ENCODE assay signal across 9 cellular contexts in the genomic region with DNA sequence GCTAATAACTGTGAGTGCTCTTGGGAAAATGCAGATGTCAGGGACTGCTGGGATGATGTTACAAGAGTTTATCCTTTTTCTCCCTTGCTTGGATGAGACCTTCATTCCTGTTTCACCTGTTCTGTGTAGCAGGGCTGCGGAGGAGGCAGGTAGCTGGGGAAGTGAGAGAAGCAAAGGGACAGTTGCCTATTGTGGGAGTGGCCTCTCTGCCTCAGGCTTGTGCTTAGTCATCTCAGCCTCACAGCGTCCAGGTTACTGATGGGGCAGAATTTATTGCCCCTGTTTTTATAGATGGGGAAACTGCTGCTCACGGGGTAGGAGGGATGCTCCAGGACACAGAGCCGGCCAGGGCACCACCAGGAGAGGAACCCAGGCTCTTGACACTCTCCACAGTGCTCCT. TPM values are rescaled to one million over a fixed set of nuclear protein-coding genes. Genes with fewer than 3 reads are reported as not detected.
DNase-seq lines count a peak whose midpoint lies in the region; ATAC-seq, FAIRE-seq and TF ChIP-seq lines count a peak whose summit lies in the region.
"Had no signal": no experiment of that assay in that cellular context is flagged by ENCODE, and none has a peak within 500 bp of the region (broad histone marks: within the 10 kb centered on the region; RNA-seq: fewer than 3 reads in every experiment).

No MANE protein-coding gene starts in this region.

- H3K9ac ChIP-seq in IMR-90 (ENCODE audit: low read depth, low read length) (no peak overlapping the region), GM12878 (ENCODE audit: control insufficient read depth, insufficient read depth, low read length) (no peak overlapping the region)

- H2BK20ac ChIP-seq in IMR-90 (ENCODE audit: low read depth, low read length) = 0 out of 2 replicates have a peak overlapping the region, but pooled peaks have one; percentile 16

- no peaks in the 10 kb centered on the region for H3K9me3 ChIP-seq in IMR-90 (ENCODE audit: control insufficient read depth, insufficient read depth, low read length)
- H3K9me3 ChIP-seq in GM12878 (replicated peaks; ENCODE audit: control insufficient read depth, insufficient read depth, low read length) = no peaks in the 10 kb centered on the region

- in situ Hi-C loops in IMR-90 (cut with MboI; ENCODE audit: low sequenced_read_pairs) = loop anchor here (5.0 kb wide), 1 partner anchor 45 kb away; no protein-coding TSS in a partner anchor
- in situ Hi-C loops in GM12878 (cut with MboI) = loop anchor here (5.0 to 10.0 kb wide), 2 partner anchors 45 to 498 kb away; no protein-coding TSS in a partner anchor

- CTCF ChIA-PET in IMR-90 (lab: Yijun Ruan, JAX) (interaction anchor here (1.4 to 1.8 kb wide), 2 partner anchors 21 to 45 kb away, joined by 3 to 5 read pairs; no protein-coding TSS in a partner anchor), GM12878 (lab: Yijun Ruan, JAX) (interaction anchor here (0.6 to 6.9 kb wide), 4 partner anchors 15 to 874 kb away, joined by 3 to 88 read pairs (median 8); no protein-coding TSS in a partner anchor)

- no peaks in the 10 kb centered on the region for H3K79me2 ChIP-seq in GM12878 (ENCODE audit: control insufficient read depth, insufficient read depth, low read length)

- H3K27ac ChIP-seq in IMR-90 (ENCODE audit: insufficient read depth, low read length) = no peak overlapping the region
- no peak overlapping the region for H3K27ac ChIP-seq in GM12878 (ENCODE audit: control insufficient read depth, insufficient read depth)

- H3K9me1 ChIP-seq in IMR-90 (ENCODE audit: insufficient read depth, low read length) = peaks cover 5% of the 10 kb centered on the region; the same call in 1 of the 2 replicates

- H4K20me1 ChIP-seq in IMR-90 (ENCODE audit: insufficient read depth, low read length) (peaks cover 9% of the 10 kb centered on the region; the same call in 1 of the 2 replicates), GM12878 (ENCODE audit: control insufficient read depth, insufficient read depth) (no peaks in the 10 kb centered on the region; the same call in 1 of the 2 replicates)

- no peaks in the 10 kb centered on the region for H3K36me3 ChIP-seq in IMR-90 (ENCODE audit: control insufficient read depth, insufficient read depth, low read length)
- H3K36me3 ChIP-seq in GM12878 (ENCODE audit: control insufficient read depth in 2 of 2, insufficient read depth in 2 of 2, low read length in 1 of 2) = no peaks in the 10 kb centered on the region

- H3K4me2 ChIP-seq in IMR-90 (ENCODE audit: low read depth, low read length) = no peak overlapping the region; the same call in 1 of the 2 replicates
- H3K4me2 ChIP-seq in GM12878 (ENCODE audit: control insufficient read depth, insufficient read depth) = no peak overlapping the region

- no peak for FAIRE-seq in GM12878 (lab: Jason Lieb, UNC)

- H4K8ac ChIP-seq in IMR-90 (ENCODE audit: low read depth in 2 of 2, low read length in 2 of 2) = no peak overlapping the region

- BruUV-seq in IMR-90 (replicated peaks; lab: Mats Ljungman, UMichigan) (no TSS peak), GM12878 (replicated peaks; lab: Mats Ljungman, UMichigan) (no TSS peak)

- TF ChIP-seq EP300 in GM12878 (IDR thresholded peaks at IDR 0.05; ENCODE audit: borderline replicate concordance in 1 of 2, control insufficient read depth in 1 of 2, low read depth in 2 of 2, low read length in 2 of 2) = no peak

- ATAC-seq in IMR-90 (ENCODE audit: low read depth) (no peak), GM12878 (peak; percentile 44), GM21786 (IDR thresholded peaks at IDR 0.05; ENCODE audit: unreplicated experiment) (no peak), HG03521 (IDR thresholded peaks at IDR 0.05; ENCODE audit: unreplicated experiment) (no peak), GM19463 (IDR thresholded peaks at IDR 0.05; ENCODE audit: unreplicated experiment) (no peak)

- TF ChIP-seq RAD21 in IMR-90 (IDR thresholded peaks at IDR 0.05; ENCODE audit: low read length) (no peak), GM12878 (IDR thresholded peaks at IDR 0.05; ENCODE audit: insufficient read depth, low read depth, low read length) (no peak)

- H2BK15ac ChIP-seq in IMR-90 (ENCODE audit: low read depth, low read length) = no peak overlapping the region

- H3K27me3 ChIP-seq in IMR-90 (ENCODE audit: control insufficient read depth, insufficient read depth, low read length) = no peaks in the 10 kb centered on the region
- peaks cover 0 to 6% of the 10 kb centered on the region in 2 experiments; a peak in 1 of 4 replicates for H3K27me3 ChIP-seq in GM12878 (replicated peaks in 1 of 2; ENCODE audit: control insufficient read depth in 2 of 2, insufficient read depth in 2 of 2, low read length in 1 of 2)

- dilution Hi-C loops in IMR-90 (cut with HindIII; ENCODE audit: low sequenced_read_pairs, unreplicated experiment) = no loop called here

- RAD21 ChIA-PET in GM12878 (lab: Charles Lee; ENCODE audit: unreplicated experiment) = interaction anchor here (1.0 to 4.5 kb wide), 2 partner anchors 15 to 44 kb away, joined by 3 to 31 read pairs; no protein-coding TSS in a partner anchor

- DNase-seq in ELF-1 (ENCODE audit: low read depth, low spot score) (peak; percentile 76), IMR-90 (peak; percentile 15), GM12878 (ENCODE audit: low read depth, low spot score) (no peak), lung microvascular endothelial cell (ENCODE audit: low read depth in 2 of 2) (peak; percentile 34 to 38)
- no peak for DNase-seq in stimulated activated naive CD4-positive, alpha-beta T cell (lab: John Stamatoyannopoulos, UW)

- H3K23ac ChIP-seq in IMR-90 (ENCODE audit: low read depth, low read length) = no peak overlapping the region

- H3K79me1 ChIP-seq in IMR-90 (ENCODE audit: low read depth in 1 of 2, low read length in 2 of 2) = peaks cover 0 to 23% of the 10 kb centered on the region in 2 experiments; a peak in 3 of 4 replicates

- no peak overlapping the region for H3K56ac ChIP-seq in IMR-90 (ENCODE audit: extremely low read depth, insufficient read depth, low read length)

- POLR2A ChIA-PET in IMR-90 (lab: Charles Lee; ENCODE audit: unreplicated experiment) (no interaction called here), GM12878 (lab: Charles Lee) (interaction anchor here (0.7 kb wide), 1 partner anchor 16 kb away, joined by 3 read pairs; no protein-coding TSS in a partner anchor)

- no peak overlapping the region for H3K14ac ChIP-seq in IMR-90 (replicated peaks; ENCODE audit: low read depth, low read length)

- TF ChIP-seq CTCF in IMR-90 (conservative IDR thresholded peaks at IDR 0.05; ENCODE audit: low read depth, low read length) = no peak
- TF ChIP-seq CTCF in GM12878 (IDR thresholded peaks at IDR 0.05 in 2 of 3, conservative IDR thresholded peaks at IDR 0.05 in 1 of 3; ENCODE audit: control insufficient read depth in 2 of 3, extremely low read depth in 1 of 3, insufficient read depth in 1 of 3, low read depth in 3 of 3, low read length in 3 of 3) = no peak

- no peak overlapping the region for H2BK120ac ChIP-seq in IMR-90 (ENCODE audit: low read depth, low read length)

- H2BK5ac ChIP-seq in IMR-90 (ENCODE audit: low read depth, low read length, poor library complexity, severe bottlenecking) = no peak overlapping the region

- no peak overlapping the region for H4K91ac ChIP-seq in IMR-90 (ENCODE audit: insufficient read depth, low read depth, low read length)

- SMC1A ChIA-PET in GM12878 (lab: Charles Lee; ENCODE audit: uncharacterized antibody, unreplicated experiment) = interaction anchor here (1.0 to 1.6 kb wide), 2 partner anchors 112 to 494 kb away, joined by 3 to 4 read pairs; no protein-coding TSS in a partner anchor

- H2AFZ ChIP-seq in IMR-90 (replicated peaks; ENCODE audit: low read length, poor library complexity) (peak overlapping the region; percentile 4), GM12878 (ENCODE audit: control insufficient read depth, low read depth, low read length) (no peak overlapping the region)

- intact Hi-C loops in IMR-90 (cut with micrococcal nuclease) = no loop called here
- intact Hi-C loops in GM12878 (cut with micrococcal nuclease; ENCODE audit: unreplicated experiment) = no loop called here

- TF ChIP-seq POLR2A in IMR-90 (IDR thresholded peaks at IDR 0.05; ENCODE audit: low read depth, low read length) (no peak), GM12878 (IDR thresholded peaks at IDR 0.05; ENCODE audit: low read depth, low read length) (no peak)

- H3K4me3 ChIP-seq in IMR-90 (ENCODE audit: insufficient read depth, low read depth, low read length) (no peak overlapping the region), GM12878 (no peak overlapping the region)

- H2AK5ac ChIP-seq in IMR-90 (ENCODE audit: low read depth, low read length) = no peak overlapping the region

- peaks cover 5% of the 10 kb centered on the region for H3K4me1 ChIP-seq in IMR-90 (ENCODE audit: control insufficient read depth, insufficient read depth, low read length)
- H3K4me1 ChIP-seq in GM12878 (ENCODE audit: control insufficient read depth, insufficient read depth, low read length) = peaks cover 4% of the 10 kb centered on the region

- no peak overlapping the region for H4K5ac ChIP-seq in IMR-90 (ENCODE audit: low read depth, low read length)

- 20% methylated on average over 1 of the region's 4 CpGs; no CpG with 5 or more reads in 1 of the 2 experiments for WGBS in IMR-90 (ENCODE audit: extremely low coverage in 2 of 2, insufficient read length in 1 of 2), 2 experiments
- 6% methylated on average over 4 of the region's 4 CpGs for WGBS in GM12878 (ENCODE audit: insufficient coverage, insufficient replicate concordance, low lambda C conversion rate, missing lambda C conversion rate)

- no peak overlapping the region for H2AK9ac ChIP-seq in IMR-90 (replicated peaks; ENCODE audit: low read depth, low read length, poor library complexity)

- no peak overlapping the region for H3K4ac ChIP-seq in IMR-90 (ENCODE audit: low read depth, low read length)

- H3K18ac ChIP-seq in IMR-90 (ENCODE audit: low read depth, low read length) = no peak overlapping the region

RNA-seq across cellular contexts. Expression of a gene that starts 1.7 kb away (rescaled TPM):
- total RNA-seq in IMR-90 (2012; rRNA removed) (5.4 and 7.5 TPM in 2 replicates), GM12878 (2014; rRNA removed) (0.90 and 1.0 TPM in 2 replicates), GM12878 (2014; rRNA removed; fragmentation: Illumina TruSeq; extraction: Trizol) (1.3 and 1.7 TPM in 2 replicates), GM12878 (2021) (0.77 and 1.5 TPM in 2 replicates), lung microvascular endothelial cell (59.1 and 86.3 TPM in 2 replicates)
- polyA plus RNA-seq in IMR-90 (2012; rRNA removed) (5.0 and 5.7 TPM in 2 replicates), GM12878 (2011; rRNA removed) (2.5 and 3.3 TPM in 2 replicates), GM12878 (2014; fragmentation: Illumina TruSeq; extraction: Trizol) (1.3 and 1.4 TPM in 2 replicates), GM12878 (2014; fragmentation: Nextera tagmentation; extraction: Ambion mirVana) (under 1 TPM; 0.11 to 0.35 TPM), GM12878 (2014; rRNA removed) (0.93 and 1.8 TPM in 2 replicates), GM12878 (2016; fragmentation: Nextera tagmentation; extraction: Ambion mirVana) (under 1 TPM; 0.83 to 0.87 TPM)
- 1.8 and 2.6 TPM in 2 replicates for polyA plus RNA-seq in IMR-90 (2012; cell fraction: cytosol; rRNA removed)
- polyA plus RNA-seq in IMR-90 (2012; cell fraction: nucleus; rRNA removed; ENCODE audit: low replicate concordance) = 2.6 and 11.2 TPM in 2 replicates
- 9.5 and 10.8 TPM in 2 replicates for total RNA-seq in GM12878 (2013; cell fraction: nucleolus; rRNA removed)
- polyA plus RNA-seq in GM12878 (2011; ENCODE audit: low read depth) = 0.21 TPM
- 1.8 and 1.9 TPM in 2 replicates for polyA plus RNA-seq in GM12878 (2011; cell fraction: cytosol; rRNA removed)
- polyA plus RNA-seq in GM12878 (2011; cell fraction: nucleus; rRNA removed) = 1.8 and 1.9 TPM in 2 replicates
- 0.58 and 0.73 TPM in 2 replicates for polyA plus RNA-seq in GM12878 (2012)
- polyA minus RNA-seq in GM12878 (2011; rRNA and poly(A)+ RNA removed) = 1.1 and 1.8 TPM in 2 replicates
- polyA minus RNA-seq in GM12878 (2011; cell fraction: cytosol; rRNA and poly(A)+ RNA removed) = 1.0 TPM in 1 of 2 replicates, not detected in the other
- 0.85 and 2.1 TPM in 2 replicates for polyA minus RNA-seq in GM12878 (2011; cell fraction: nucleus; rRNA and poly(A)+ RNA removed)

RNA-seq across cellular contexts. Expression of a gene that starts 43.2 kb away (rescaled TPM):
- not detected in 2 replicates for total RNA-seq in IMR-90 (2012; rRNA removed)
- not detected in 2 replicates for polyA plus RNA-seq in IMR-90 (2012; rRNA removed)
- not detected in 2 replicates for polyA plus RNA-seq in IMR-90 (2012; cell fraction: cytosol; rRNA removed)
- not detected in 2 replicates for polyA plus RNA-seq in IMR-90 (2012; cell fraction: nucleus; rRNA removed; ENCODE audit: low replicate concordance)
- not detected in 2 replicates for total RNA-seq in GM12878 (2013; cell fraction: nucleolus; rRNA removed)
- total RNA-seq in GM12878 (2014; rRNA removed) = not detected in 2 replicates
- not detected in 2 replicates for total RNA-seq in GM12878 (2014; rRNA removed; fragmentation: Illumina TruSeq; extraction: Trizol)
- total RNA-seq in GM12878 (2021) = not detected in 2 replicates
- polyA plus RNA-seq in GM12878 (2011; ENCODE audit: low read depth) = not detected
- polyA plus RNA-seq in GM12878 (2011; rRNA removed) = not detected in 2 replicates
- not detected in 2 replicates for polyA plus RNA-seq in GM12878 (2011; cell fraction: cytosol; rRNA removed)
- polyA plus RNA-seq in GM12878 (2011; cell fraction: nucleus; rRNA removed) = not detected in 2 replicates
- polyA plus RNA-seq in GM12878 (2012) = not detected in 2 replicates
- polyA plus RNA-seq in GM12878 (2014; fragmentation: Illumina TruSeq; extraction: Trizol) = not detected in 2 replicates
- polyA plus RNA-seq in GM12878 (2014; fragmentation: Nextera tagmentation; extraction: Ambion mirVana) = not detected
- polyA plus RNA-seq in GM12878 (2014; rRNA removed) = not detected in 2 replicates
- not detected for polyA plus RNA-seq in GM12878 (2016; fragmentation: Nextera tagmentation; extraction: Ambion mirVana)
- polyA minus RNA-seq in GM12878 (2011; rRNA and poly(A)+ RNA removed) = not detected in 2 replicates
- polyA minus RNA-seq in GM12878 (2011; cell fraction: cytosol; rRNA and poly(A)+ RNA removed) = not detected in 2 replicates
- polyA minus RNA-seq in GM12878 (2011; cell fraction: nucleus; rRNA and poly(A)+ RNA removed) = not detected in 2 replicates
- total RNA-seq in lung microvascular endothelial cell = not detected in 2 replicates
- total RNA-seq: liver had no signal
- polyA plus RNA-seq: liver had no signal

RNA-seq across cellular contexts. Expression of a gene that starts 53.7 kb away (rescaled TPM):
- total RNA-seq in IMR-90 (2012; rRNA removed) (43.9 and 56.9 TPM in 2 replicates), GM12878 (2014; rRNA removed) (111 and 117 TPM in 2 replicates), GM12878 (2014; rRNA removed; fragmentation: Illumina TruSeq; extraction: Trizol) (80.9 and 88.9 TPM in 2 replicates), GM12878 (2021) (91.0 and 96.6 TPM in 2 replicates), lung microvascular endothelial cell (19.4 and 25.5 TPM in 2 replicates)
- polyA plus RNA-seq in IMR-90 (2012; rRNA removed) (64.5 and 71.3 TPM in 2 replicates), GM12878 (2011; rRNA removed) (93.3 and 100 TPM in 2 replicates), GM12878 (2014; fragmentation: Illumina TruSeq; extraction: Trizol) (111 and 115 TPM in 2 replicates), GM12878 (2014; fragmentation: Nextera tagmentation; extraction: Ambion mirVana) (10 to 100 TPM; 38.2 to 75.0 TPM), GM12878 (2014; rRNA removed) (120 and 125 TPM in 2 replicates), GM12878 (2016; fragmentation: Nextera tagmentation; extraction: Ambion mirVana) (100 to 1,000 TPM; 167 TPM)
- 36.4 and 61.0 TPM in 2 replicates for polyA plus RNA-seq in IMR-90 (2012; cell fraction: cytosol; rRNA removed)
- polyA plus RNA-seq in IMR-90 (2012; cell fraction: nucleus; rRNA removed; ENCODE audit: low replicate concordance) = 14.0 and 44.3 TPM in 2 replicates
- total RNA-seq in GM12878 (2013; cell fraction: nucleolus; rRNA removed) = 29.7 and 32.4 TPM in 2 replicates
- 57.2 TPM for polyA plus RNA-seq in GM12878 (2011; ENCODE audit: low read depth)
- 101 and 105 TPM in 2 replicates for polyA plus RNA-seq in GM12878 (2011; cell fraction: cytosol; rRNA removed)
- 57.2 and 64.9 TPM in 2 replicates for polyA plus RNA-seq in GM12878 (2011; cell fraction: nucleus; rRNA removed)
- 53.8 and 57.3 TPM in 2 replicates for polyA plus RNA-seq in GM12878 (2012)
- 35.3 and 41.8 TPM in 2 replicates for polyA minus RNA-seq in GM12878 (2011; rRNA and poly(A)+ RNA removed)
- 13.8 and 15.3 TPM in 2 replicates for polyA minus RNA-seq in GM12878 (2011; cell fraction: cytosol; rRNA and poly(A)+ RNA removed)
- 9.9 and 17.3 TPM in 2 replicates for polyA minus RNA-seq in GM12878 (2011; cell fraction: nucleus; rRNA and poly(A)+ RNA removed)

Comparison
In these comparisons a context has a peak if more than half of its experiments do, and no peak if none do; other contexts are left out.
1. DNase-seq: peak in ELF-1 (single experiment), IMR-90 (single experiment) and lung microvascular endothelial cell (2 of 2); none in GM12878 (single experiment) and stimulated activated naive CD4-positive, alpha-beta T cell (0 of 6).